ENCODE assay signal across 17 cellular contexts in the genomic region with DNA sequence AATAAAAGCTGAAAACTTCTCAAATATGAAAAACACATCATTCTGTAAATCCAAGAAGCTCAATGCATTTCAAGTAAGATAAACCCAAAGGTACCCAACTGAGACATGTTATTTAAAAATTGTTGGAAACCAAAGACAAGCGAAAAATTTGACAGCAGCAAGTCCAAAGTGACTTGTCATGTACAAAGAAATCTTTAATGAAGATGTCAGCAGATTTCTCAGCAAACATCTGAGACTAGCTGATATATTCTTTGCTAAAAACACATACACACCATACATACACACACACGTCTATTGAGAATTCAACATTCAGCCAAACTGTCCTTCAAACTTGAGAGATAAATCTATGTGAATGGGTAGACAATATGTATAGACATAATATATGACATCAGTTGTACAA. TPM values are rescaled to one million over a fixed set of nuclear protein-coding genes. Genes with fewer than 3 reads are reported as not detected.
DNase-seq lines count a peak whose midpoint lies in the region; ATAC-seq, FAIRE-seq and TF ChIP-seq lines count a peak whose summit lies in the region.
"Had no signal": no experiment of that assay in that cellular context is flagged by ENCODE, and none has a peak within 500 bp of the region (broad histone marks: within the 10 kb centered on the region; RNA-seq: fewer than 3 reads in every experiment).

No MANE protein-coding gene starts in this region.

- CTCF ChIA-PET in A549 (lab: Yijun Ruan, JAX): no interaction called here
- CTCF ChIA-PET in IMR-90 (lab: Yijun Ruan, JAX): no interaction called here

- no peak for TF ChIP-seq CTCF in A549 (IDR thresholded peaks at IDR 0.05)
- TF ChIP-seq CTCF in IMR-90 (conservative IDR thresholded peaks at IDR 0.05; ENCODE audit: low read depth, low read length): no peak

- POLR2A ChIA-PET in A549 (lab: Yijun Ruan, JAX): no interaction called here
- POLR2A ChIA-PET in IMR-90 (lab: Charles Lee; ENCODE audit: unreplicated experiment): no interaction called here

- no peaks in the 10 kb centered on the region for H3K9me1 ChIP-seq in IMR-90 (ENCODE audit: insufficient read depth, low read length)

- H3K79me1 ChIP-seq in IMR-90 (ENCODE audit: low read depth in 1 of 2, low read length in 2 of 2): no peaks in the 10 kb centered on the region

- H2BK20ac ChIP-seq in IMR-90 (ENCODE audit: low read depth, low read length): no peak overlapping the region

- TF ChIP-seq POLR2A in A549 (IDR thresholded peaks at IDR 0.05; ENCODE audit: low read length) (no peak), IMR-90 (IDR thresholded peaks at IDR 0.05; ENCODE audit: low read depth, low read length) (no peak)

- ATAC-seq in A549 (no peak), IMR-90 (ENCODE audit: low read depth) (no peak), GM18520 (IDR thresholded peaks at IDR 0.05; ENCODE audit: unreplicated experiment) (no peak)
- ATAC-seq: CD8-positive, alpha-beta T cell had no signal

- DNase-seq in A549 (ENCODE audit: low read depth in 1 of 2, low spot score in 1 of 2) (no peak), IMR-90 (no peak)
- DNase-seq in activated T-cell treated with anti-CD3 and anti-CD28 coated beads, Interleukin-2, amount 50 U/mL, for 48 hours: no peak
- DNase-seq: 8988T; AML-193; Caco-2; Calu3; CD4-positive, alpha-beta T cell; CD8-positive, alpha-beta T cell; DMS79 treated with DMSO at 0.1 percent for 48 hours; GF-D8 had no signal

- no peak overlapping the region for H4K8ac ChIP-seq in IMR-90 (ENCODE audit: low read depth in 2 of 2, low read length in 2 of 2)

- no peak overlapping the region for H2AFZ ChIP-seq in IMR-90 (replicated peaks; ENCODE audit: low read length, poor library complexity)

- in situ Hi-C loops in IMR-90 (cut with MboI; ENCODE audit: low sequenced_read_pairs): no loop called here

- no peak overlapping the region for H3K27ac ChIP-seq in A549
- H3K27ac ChIP-seq in IMR-90 (ENCODE audit: insufficient read depth, low read length): no peak overlapping the region
- H3K27ac ChIP-seq: BLaER1 treated with 17β-estradiol and CSF1 and Interleukin-3, amounts not matched to agents 10 nM and 100 nM; C4-2B had no signal

- no peak overlapping the region for H3K4ac ChIP-seq in IMR-90 (ENCODE audit: low read depth, low read length)

- no peaks in the 10 kb centered on the region for H3K27me3 ChIP-seq in IMR-90 (ENCODE audit: control insufficient read depth, insufficient read depth, low read length)
- H3K27me3 ChIP-seq: BLaER1 treated with 17β-estradiol and CSF1 and Interleukin-3, amounts not matched to agents 10 nM and 100 nM had no signal

- H4K91ac ChIP-seq in IMR-90 (ENCODE audit: insufficient read depth, low read depth, low read length): no peak overlapping the region

- H2BK15ac ChIP-seq in IMR-90 (ENCODE audit: low read depth, low read length): no peak overlapping the region

- H3K18ac ChIP-seq in IMR-90 (ENCODE audit: low read depth, low read length): no peak overlapping the region

- H3K4me3 ChIP-seq in A549: no peak overlapping the region
- H3K4me3 ChIP-seq in IMR-90 (ENCODE audit: insufficient read depth, low read depth, low read length): no peak overlapping the region
- H3K4me3 ChIP-seq: BLaER1 treated with 17β-estradiol and CSF1 and Interleukin-3, amounts not matched to agents 10 nM and 100 nM had no signal

- no peak for TF ChIP-seq EP300 in A549 (IDR thresholded peaks at IDR 0.05)

- no peak overlapping the region for H2BK5ac ChIP-seq in IMR-90 (ENCODE audit: low read depth, low read length, poor library complexity, severe bottlenecking)

- dilution Hi-C loops in IMR-90 (cut with HindIII; ENCODE audit: low sequenced_read_pairs, unreplicated experiment): no loop called here

- H3K36me3 ChIP-seq in IMR-90 (ENCODE audit: control insufficient read depth, insufficient read depth, low read length): no peaks in the 10 kb centered on the region

- TF ChIP-seq RAD21 in A549 (conservative IDR thresholded peaks at IDR 0.05 in 1 of 2, IDR thresholded peaks at IDR 0.05 in 1 of 2) (no peak), IMR-90 (IDR thresholded peaks at IDR 0.05; ENCODE audit: low read length) (no peak)

- no TSS peak for BruUV-seq in IMR-90 (replicated peaks; lab: Mats Ljungman, UMichigan)

- 3% methylated on average over 2 of the region's 2 CpGs for WGBS in A549 (ENCODE audit: missing lambda C conversion rate)
- WGBS in IMR-90 (ENCODE audit: extremely low coverage in 2 of 2, insufficient read length in 1 of 2), 2 experiments: no CpG with 5 or more reads among the region's 2 CpGs

- no peak overlapping the region for H3K56ac ChIP-seq in IMR-90 (ENCODE audit: extremely low read depth, insufficient read depth, low read length)

- H3K23ac ChIP-seq in IMR-90 (ENCODE audit: low read depth, low read length): no peak overlapping the region

- H3K9me3 ChIP-seq in A549 (peaks cover 62% of the 10 kb centered on the region), IMR-90 (ENCODE audit: control insufficient read depth, insufficient read depth, low read length) (no peaks in the 10 kb centered on the region)

- no peak overlapping the region for H3K14ac ChIP-seq in IMR-90 (replicated peaks; ENCODE audit: low read depth, low read length)

- H3K9ac ChIP-seq in IMR-90 (ENCODE audit: low read depth, low read length): no peak overlapping the region
- H3K9ac ChIP-seq: BLaER1 treated with 17β-estradiol and CSF1 and Interleukin-3, amounts not matched to agents 10 nM and 100 nM had no signal

- H2BK120ac ChIP-seq in IMR-90 (ENCODE audit: low read depth, low read length): no peak overlapping the region

- no peaks in the 10 kb centered on the region for H4K20me1 ChIP-seq in IMR-90 (ENCODE audit: insufficient read depth, low read length)
- H4K20me1 ChIP-seq: BLaER1 treated with 17β-estradiol and CSF1 and Interleukin-3, amounts not matched to agents 10 nM and 100 nM had no signal

- H2AK9ac ChIP-seq in IMR-90 (replicated peaks; ENCODE audit: low read depth, low read length, poor library complexity): no peak overlapping the region

- intact Hi-C loops in IMR-90 (cut with micrococcal nuclease): no loop called here

- no peak overlapping the region for H2AK5ac ChIP-seq in IMR-90 (ENCODE audit: low read depth, low read length)

- H3K4me2 ChIP-seq in A549 (no peak overlapping the region), IMR-90 (ENCODE audit: low read depth, low read length) (no peak overlapping the region)
- H3K4me2 ChIP-seq: BLaER1 treated with 17β-estradiol and CSF1 and Interleukin-3, amounts not matched to agents 10 nM and 100 nM had no signal

- no peaks in the 10 kb centered on the region for H3K4me1 ChIP-seq in A549
- H3K4me1 ChIP-seq in IMR-90 (ENCODE audit: control insufficient read depth, insufficient read depth, low read length): no peaks in the 10 kb centered on the region

- FAIRE-seq in A549 (lab: Jason Lieb, UNC): peak; percentile 43
- FAIRE-seq: A204.1, D721Med, G401.6 had no signal

- H4K5ac ChIP-seq in IMR-90 (ENCODE audit: low read depth, low read length): no peak overlapping the region

RNA-seq across cellular contexts. Expression of a gene that starts 5.7 kb away (rescaled TPM):
- 6.2 and 7.0 TPM in 2 replicates for polyA plus RNA-seq in A549 (2011; rRNA removed)
- polyA plus RNA-seq in A549 (2012; cell fraction: cytosol; rRNA removed): 1.8 and 2.8 TPM in 2 replicates
- 1.00 and 2.4 TPM in 2 replicates for polyA plus RNA-seq in A549 (2012; cell fraction: nucleus; rRNA removed)
- polyA plus RNA-seq in A549 (2017; fragmentation: RNase III; extraction: RNeasy Plus Mini Kit Qiagen cat#74134 plus additional on column Dnase treatment): 4.6 to 5.9 TPM (median 4.7 TPM) in 3 replicates
- polyA minus RNA-seq in A549 (2011; rRNA and poly(A)+ RNA removed): 4.5 and 6.9 TPM in 2 replicates
- 7.0 and 8.6 TPM in 2 replicates for total RNA-seq in IMR-90 (2012; rRNA removed)
- 2.8 and 3.2 TPM in 2 replicates for polyA plus RNA-seq in IMR-90 (2012; rRNA removed)
- 0.76 and 1.6 TPM in 2 replicates for polyA plus RNA-seq in IMR-90 (2012; cell fraction: cytosol; rRNA removed)
- polyA plus RNA-seq in IMR-90 (2012; cell fraction: nucleus; rRNA removed; ENCODE audit: low replicate concordance): 0.87 and 3.7 TPM in 2 replicates

RNA-seq across cellular contexts. Expression of a gene that starts 16.7 kb away (rescaled TPM):
- 6.2 and 6.3 TPM in 2 replicates for polyA plus RNA-seq in A549 (2011; rRNA removed)
- polyA plus RNA-seq in A549 (2012; cell fraction: cytosol; rRNA removed): 1.6 and 2.0 TPM in 2 replicates
- polyA plus RNA-seq in A549 (2012; cell fraction: nucleus; rRNA removed): 1.3 and 2.4 TPM in 2 replicates
- polyA plus RNA-seq in A549 (2017; fragmentation: RNase III; extraction: RNeasy Plus Mini Kit Qiagen cat#74134 plus additional on column Dnase treatment): 2.9 to 3.3 TPM (median 3.1 TPM) in 3 replicates
- polyA minus RNA-seq in A549 (2011; rRNA and poly(A)+ RNA removed): 5.3 and 8.4 TPM in 2 replicates
- 3.4 and 5.0 TPM in 2 replicates for total RNA-seq in IMR-90 (2012; rRNA removed)
- 1.4 and 1.5 TPM in 2 replicates for polyA plus RNA-seq in IMR-90 (2012; rRNA removed)
- 0.88 and 1.1 TPM in 2 replicates for polyA plus RNA-seq in IMR-90 (2012; cell fraction: cytosol; rRNA removed)
- polyA plus RNA-seq in IMR-90 (2012; cell fraction: nucleus; rRNA removed; ENCODE audit: low replicate concordance): 1.2 and 3.7 TPM in 2 replicates

RNA-seq across cellular contexts. Expression of a gene that starts 32.3 kb away (rescaled TPM):
- polyA plus RNA-seq in A549 (2011; rRNA removed) (5.2 and 5.4 TPM in 2 replicates), A549 (2017; fragmentation: RNase III; extraction: RNeasy Plus Mini Kit Qiagen cat#74134 plus additional on column Dnase treatment) (2.2 to 2.6 TPM (median 2.4 TPM) in 3 replicates), IMR-90 (2012; rRNA removed) (2.1 and 2.3 TPM in 2 replicates)
- polyA plus RNA-seq in A549 (2012; cell fraction: cytosol; rRNA removed): 0.85 and 1.0 TPM in 2 replicates
- 1.1 and 1.3 TPM in 2 replicates for polyA plus RNA-seq in A549 (2012; cell fraction: nucleus; rRNA removed)
- polyA minus RNA-seq in A549 (2011; rRNA and poly(A)+ RNA removed): 5.9 and 9.8 TPM in 2 replicates
- 6.1 and 16.5 TPM in 2 replicates for total RNA-seq in IMR-90 (2012; rRNA removed)
- 0.56 and 0.64 TPM in 2 replicates for polyA plus RNA-seq in IMR-90 (2012; cell fraction: cytosol; rRNA removed)
- 1.1 and 5.6 TPM in 2 replicates for polyA plus RNA-seq in IMR-90 (2012; cell fraction: nucleus; rRNA removed; ENCODE audit: low replicate concordance)

RNA-seq across cellular contexts. Expression of a gene that starts 35.5 kb away (rescaled TPM):
- polyA plus RNA-seq in A549 (2011; rRNA removed) (5.2 and 6.6 TPM in 2 replicates), A549 (2017; fragmentation: RNase III; extraction: RNeasy Plus Mini Kit Qiagen cat#74134 plus additional on column Dnase treatment) (3.9 to 4.8 TPM (median 4.3 TPM) in 3 replicates), IMR-90 (2012; rRNA removed) (2.5 and 3.5 TPM in 2 replicates)
- 1.1 and 1.2 TPM in 2 replicates for polyA plus RNA-seq in A549 (2012; cell fraction: cytosol; rRNA removed)
- polyA plus RNA-seq in A549 (2012; cell fraction: nucleus; rRNA removed): 1.2 and 2.0 TPM in 2 replicates
- polyA minus RNA-seq in A549 (2011; rRNA and poly(A)+ RNA removed): 4.1 and 5.9 TPM in 2 replicates
- total RNA-seq in IMR-90 (2012; rRNA removed): 9.0 and 10.8 TPM in 2 replicates
- polyA plus RNA-seq in IMR-90 (2012; cell fraction: cytosol; rRNA removed): 0.42 and 0.47 TPM in 2 replicates
- polyA plus RNA-seq in IMR-90 (2012; cell fraction: nucleus; rRNA removed; ENCODE audit: low replicate concordance): 0.91 and 13.7 TPM in 2 replicates

RNA-seq across cellular contexts. Expression of a gene that starts 52.5 kb away (rescaled TPM):
- 1.0 and 1.2 TPM in 2 replicates for polyA plus RNA-seq in A549 (2011; rRNA removed)
- polyA plus RNA-seq in A549 (2012; cell fraction: cytosol; rRNA removed): 0.21 and 0.23 TPM in 2 replicates
- polyA plus RNA-seq in A549 (2012; cell fraction: nucleus; rRNA removed): 0.19 and 0.37 TPM in 2 replicates
- 0.81 to 1.1 TPM (median 1.0 TPM) in 3 replicates for polyA plus RNA-seq in A549 (2017; fragmentation: RNase III; extraction: RNeasy Plus Mini Kit Qiagen cat#74134 plus additional on column Dnase treatment)
- 1.6 and 1.7 TPM in 2 replicates for polyA minus RNA-seq in A549 (2011; rRNA and poly(A)+ RNA removed)
- 4.1 and 5.0 TPM in 2 replicates for total RNA-seq in IMR-90 (2012; rRNA removed)
- 0.96 and 1.2 TPM in 2 replicates for polyA plus RNA-seq in IMR-90 (2012; rRNA removed)
- polyA plus RNA-seq in IMR-90 (2012; cell fraction: cytosol; rRNA removed): 0.18 and 0.22 TPM in 2 replicates
- polyA plus RNA-seq in IMR-90 (2012; cell fraction: nucleus; rRNA removed; ENCODE audit: low replicate concordance): 0.72 and 3.1 TPM in 2 replicates
